ENCODE assay signal across 7 cellular contexts in the genomic region with DNA sequence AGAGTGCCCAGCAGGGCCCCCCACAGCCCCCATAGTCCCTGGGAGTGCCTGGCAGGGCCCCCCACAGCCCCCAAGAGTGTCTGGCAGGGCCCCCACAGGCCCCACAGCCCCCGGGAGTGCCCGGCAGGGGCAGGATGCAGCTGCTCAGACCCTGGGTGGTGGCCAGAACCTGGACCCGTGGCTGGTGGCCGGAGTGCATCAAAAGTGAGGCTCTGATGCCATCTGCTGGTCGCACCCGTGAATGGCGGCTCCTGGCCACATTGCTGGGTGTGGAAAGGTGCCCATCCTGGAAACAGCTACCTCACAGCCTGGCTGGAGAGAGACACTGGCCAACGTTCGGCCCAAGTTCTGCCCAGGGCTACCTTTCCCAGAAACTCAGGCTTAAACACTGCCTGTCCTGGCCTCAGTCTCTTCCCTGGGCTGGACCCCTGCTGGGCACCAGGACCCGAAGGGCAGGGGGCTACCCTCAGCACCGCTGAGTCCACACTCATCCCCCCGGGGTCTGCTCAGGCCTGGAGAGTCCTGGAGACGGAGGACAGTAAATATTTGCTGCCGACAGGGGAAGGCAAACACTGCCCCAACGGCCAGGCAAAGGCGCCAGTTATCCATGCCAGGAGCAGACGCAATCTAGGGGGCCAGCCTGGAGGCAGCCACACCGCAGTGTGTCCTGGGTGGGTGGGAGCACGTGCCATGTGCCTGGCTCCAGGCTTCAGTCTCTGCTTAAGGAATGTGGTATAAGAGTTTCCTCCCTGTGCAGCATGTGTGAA. TPM values are rescaled to one million over a fixed set of nuclear protein-coding genes. Genes with fewer than 3 reads are reported as not detected.
DNase-seq lines count a peak whose midpoint lies in the region; ATAC-seq and TF ChIP-seq lines count a peak whose summit lies in the region.

No MANE protein-coding gene starts in this region.

- no peak for ATAC-seq in HG03097 (IDR thresholded peaks at IDR 0.05; ENCODE audit: low FRiP score, unreplicated experiment)

- H3K4me3 ChIP-seq in GM12865 (ENCODE audit: low read depth, low read length), result no peak overlapping the region
- no peak overlapping the region for H3K4me3 ChIP-seq in dorsolateral prefrontal cortex

- DNase-seq in GM12865 (ENCODE audit: low read depth) (peak; percentile 31), NCI-H1092 (lab: John Stamatoyannopoulos, UW) (peak; percentile 64), dorsolateral prefrontal cortex (peak; percentile 57 to 84 (median 72)), lung microvascular endothelial cell (ENCODE audit: low read depth in 2 of 2) (peak; percentile 55 to 78)
- DNase-seq in activated CD4-positive, alpha-beta T cell treated with anti-CD3 and anti-CD28 coated beads, Interleukin-2, amount 50 U/mL, for 4 hours, result peak; percentile 30 to 39
- DNase-seq in stimulated activated naive CD4-positive, alpha-beta T cell (lab: John Stamatoyannopoulos, UW), result peak in 5 of 6 experiments; percentile 14 to 47 (median 30)

- TF ChIP-seq CTCF in GM12865 (IDR thresholded peaks at IDR 0.05; ENCODE audit: insufficient read depth, low read depth, low read length, missing control alignments) (peak; percentile 74), dorsolateral prefrontal cortex (IDR thresholded peaks at IDR 0.05 in 54 of 56, conservative IDR thresholded peaks at IDR 0.05 in 2 of 56; ENCODE audit: low read depth in 1 of 56, partially characterized antibody in 56 of 56) (peak in 55 of 56 donors; percentile 23 to 84 (median 76))

- intact Hi-C loops in dorsolateral prefrontal cortex (cut with DNase I), result loop anchor here (10.0 kb wide), 3 partner anchors 272 to 462 kb away; a partner anchor contains a TSS

- no peak overlapping the region for H3K27ac ChIP-seq in dorsolateral prefrontal cortex

- H3K27me3 ChIP-seq in dorsolateral prefrontal cortex, result peaks cover 0 to 23% (median 0%) of the 10 kb centered on the region in 45 donors

RNA-seq across cellular contexts. Expression of a gene that starts 4.4 kb away (rescaled TPM):
- total RNA-seq in dorsolateral prefrontal cortex (not detected), lung microvascular endothelial cell (not detected in 2 replicates)

RNA-seq across cellular contexts. Expression of a gene that starts 15.0 kb away (rescaled TPM):
- total RNA-seq in dorsolateral prefrontal cortex, result 1 to 10 TPM in 23 of 120 experiments, under 1 TPM in 53, not detected in 44; 0.31 to 4.7 (median 0.72) TPM
- under 0.01 TPM in 1 of 2 replicates, not detected in the other for total RNA-seq in lung microvascular endothelial cell

RNA-seq across cellular contexts. Expression of a gene that starts 17.4 kb away (rescaled TPM):
- total RNA-seq in dorsolateral prefrontal cortex (100 to 1,000 TPM in 2 of 120 experiments, 10 to 100 TPM in 51, 1 to 10 TPM in 67; 1.8 to 139 (median 9.0) TPM), lung microvascular endothelial cell (4.6 and 6.7 TPM in 2 replicates)
